In genomic region chr21:28357743-28358142, GRCh38 we compare ENCODE assay signal across 20 cellular contexts.
DNase-seq lines count a peak whose midpoint lies in the region; ATAC-seq and TF ChIP-seq lines count a peak whose summit lies in the region.
"Had no signal": no experiment of that assay in that cellular context is flagged by ENCODE, and none has a peak within 500 bp of the region (broad histone marks: within the 10 kb centered on the region; RNA-seq: fewer than 3 reads in every experiment).

No MANE protein-coding gene starts in this region.

- H3K4me3 ChIP-seq in choroid plexus epithelial cell (ENCODE audit: low read depth, low read length) (no peak overlapping the region), fibroblast of the aortic adventitia (ENCODE audit: low read depth, low read length) (no peak overlapping the region)
- H3K4me3 ChIP-seq: GM12878 had no signal

- ATAC-seq in sciatic nerve (peak; percentile 84), GM19452 (IDR thresholded peaks at IDR 0.05; ENCODE audit: unreplicated experiment) (no peak)
- ATAC-seq: GM12878 had no signal

- intact Hi-C loops in sciatic nerve (cut with DNase I), result no loop called here

- TF ChIP-seq CTCF in choroid plexus epithelial cell (conservative IDR thresholded peaks at IDR 0.05; ENCODE audit: low read depth, low read length), result no peak
- no peak for TF ChIP-seq CTCF in fibroblast of the aortic adventitia (IDR thresholded peaks at IDR 0.05; ENCODE audit: insufficient read depth, low read length)

- DNase-seq in choroid plexus epithelial cell (ENCODE audit: low read depth) (peak; percentile 39), fibroblast of the aortic adventitia (ENCODE audit: low read depth) (peak; percentile 16), sciatic nerve (ENCODE audit: low spot score) (no peak), NCI-H446 treated with DMSO at 0.1 percent for 48 hours (lab: John Stamatoyannopoulos, UW) (no peak), NCI-H345 (lab: John Stamatoyannopoulos, UW) (no peak)
- DNase-seq: ACHN; BE2C; C1 segment of cervical spinal cord; CD4-positive, CD25-positive, alpha-beta regulatory T cell; CD8-positive, alpha-beta memory T cell; COR-L47; DMS 273 treated with DMSO at 0.1 percent for 48 hours; DMS53; DND-41; EL; GOT3; H9; KBM-7 had no signal

Comparison
In these comparisons a context has a peak if more than half of its experiments do, and no peak if none do; other contexts are left out.
1. DNase-seq: peak in choroid plexus epithelial cell (single experiment) and fibroblast of the aortic adventitia (single experiment); none in sciatic nerve (single experiment), NCI-H446 treated with DMSO at 0.1 percent for 48 hours (single experiment) and NCI-H345 (single experiment).